Comparison of ENCODE assay signal across 3 cellular contexts in genomic region chr11:129691154-129691553, GRCh38.
TF ChIP-seq lines count a peak whose summit lies in the region.

No MANE protein-coding gene starts in this region.

TF ChIP-seq in SK-N-SH, 30 proteins besides CTCF, POLR2A, EP300 and RAD21:
- TF ChIP-seq, protein P1, sequence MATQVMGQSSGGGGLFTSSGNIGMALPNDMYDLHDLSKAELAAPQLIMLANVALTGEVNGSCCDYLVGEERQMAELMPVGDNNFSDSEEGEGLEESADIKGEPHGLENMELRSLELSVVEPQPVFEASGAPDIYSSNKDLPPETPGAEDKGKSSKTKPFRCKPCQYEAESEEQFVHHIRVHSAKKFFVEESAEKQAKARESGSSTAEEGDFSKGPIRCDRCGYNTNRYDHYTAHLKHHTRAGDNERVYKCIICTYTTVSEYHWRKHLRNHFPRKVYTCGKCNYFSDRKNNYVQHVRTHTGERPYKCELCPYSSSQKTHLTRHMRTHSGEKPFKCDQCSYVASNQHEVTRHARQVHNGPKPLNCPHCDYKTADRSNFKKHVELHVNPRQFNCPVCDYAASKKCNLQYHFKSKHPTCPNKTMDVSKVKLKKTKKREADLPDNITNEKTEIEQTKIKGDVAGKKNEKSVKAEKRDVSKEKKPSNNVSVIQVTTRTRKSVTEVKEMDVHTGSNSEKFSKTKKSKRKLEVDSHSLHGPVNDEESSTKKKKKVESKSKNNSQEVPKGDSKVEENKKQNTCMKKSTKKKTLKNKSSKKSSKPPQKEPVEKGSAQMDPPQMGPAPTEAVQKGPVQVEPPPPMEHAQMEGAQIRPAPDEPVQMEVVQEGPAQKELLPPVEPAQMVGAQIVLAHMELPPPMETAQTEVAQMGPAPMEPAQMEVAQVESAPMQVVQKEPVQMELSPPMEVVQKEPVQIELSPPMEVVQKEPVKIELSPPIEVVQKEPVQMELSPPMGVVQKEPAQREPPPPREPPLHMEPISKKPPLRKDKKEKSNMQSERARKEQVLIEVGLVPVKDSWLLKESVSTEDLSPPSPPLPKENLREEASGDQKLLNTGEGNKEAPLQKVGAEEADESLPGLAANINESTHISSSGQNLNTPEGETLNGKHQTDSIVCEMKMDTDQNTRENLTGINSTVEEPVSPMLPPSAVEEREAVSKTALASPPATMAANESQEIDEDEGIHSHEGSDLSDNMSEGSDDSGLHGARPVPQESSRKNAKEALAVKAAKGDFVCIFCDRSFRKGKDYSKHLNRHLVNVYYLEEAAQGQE (IDR thresholded peaks at IDR 0.05; ENCODE audit: low read depth, low read length) = no peak
- no peak for TF ChIP-seq SMC3 (IDR thresholded peaks at IDR 0.05; ENCODE audit: low read depth, low read length)
- no peak for TF ChIP-seq CHD2 (IDR thresholded peaks at IDR 0.05; ENCODE audit: low read length, partially characterized antibody)
- no peak for TF ChIP-seq TAF1 (IDR thresholded peaks at IDR 0.05; ENCODE audit: borderline replicate concordance, low read depth, low read length)
- no peak for TF ChIP-seq NRF1 (IDR thresholded peaks at IDR 0.05; ENCODE audit: low read depth, low read length)
- no peak for TF ChIP-seq IRF3 (IDR thresholded peaks at IDR 0.05; ENCODE audit: low read depth, low read length)

TF ChIP-seq in SK-N-SH treated with all-trans-retinoic acid at 6 μM for 48 hours, 23 proteins besides CTCF, POLR2A, EP300 and RAD21 (continued from another document):
- TF ChIP-seq, protein P2, sequence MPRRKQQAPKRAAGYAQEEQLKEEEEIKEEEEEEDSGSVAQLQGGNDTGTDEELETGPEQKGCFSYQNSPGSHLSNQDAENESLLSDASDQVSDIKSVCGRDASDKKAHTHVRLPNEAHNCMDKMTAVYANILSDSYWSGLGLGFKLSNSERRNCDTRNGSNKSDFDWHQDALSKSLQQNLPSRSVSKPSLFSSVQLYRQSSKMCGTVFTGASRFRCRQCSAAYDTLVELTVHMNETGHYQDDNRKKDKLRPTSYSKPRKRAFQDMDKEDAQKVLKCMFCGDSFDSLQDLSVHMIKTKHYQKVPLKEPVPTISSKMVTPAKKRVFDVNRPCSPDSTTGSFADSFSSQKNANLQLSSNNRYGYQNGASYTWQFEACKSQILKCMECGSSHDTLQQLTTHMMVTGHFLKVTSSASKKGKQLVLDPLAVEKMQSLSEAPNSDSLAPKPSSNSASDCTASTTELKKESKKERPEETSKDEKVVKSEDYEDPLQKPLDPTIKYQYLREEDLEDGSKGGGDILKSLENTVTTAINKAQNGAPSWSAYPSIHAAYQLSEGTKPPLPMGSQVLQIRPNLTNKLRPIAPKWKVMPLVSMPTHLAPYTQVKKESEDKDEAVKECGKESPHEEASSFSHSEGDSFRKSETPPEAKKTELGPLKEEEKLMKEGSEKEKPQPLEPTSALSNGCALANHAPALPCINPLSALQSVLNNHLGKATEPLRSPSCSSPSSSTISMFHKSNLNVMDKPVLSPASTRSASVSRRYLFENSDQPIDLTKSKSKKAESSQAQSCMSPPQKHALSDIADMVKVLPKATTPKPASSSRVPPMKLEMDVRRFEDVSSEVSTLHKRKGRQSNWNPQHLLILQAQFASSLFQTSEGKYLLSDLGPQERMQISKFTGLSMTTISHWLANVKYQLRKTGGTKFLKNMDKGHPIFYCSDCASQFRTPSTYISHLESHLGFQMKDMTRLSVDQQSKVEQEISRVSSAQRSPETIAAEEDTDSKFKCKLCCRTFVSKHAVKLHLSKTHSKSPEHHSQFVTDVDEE (CRISPR knock-in tag; IDR thresholded peaks at IDR 0.05) = no peak
- TF ChIP-seq, protein P3, sequence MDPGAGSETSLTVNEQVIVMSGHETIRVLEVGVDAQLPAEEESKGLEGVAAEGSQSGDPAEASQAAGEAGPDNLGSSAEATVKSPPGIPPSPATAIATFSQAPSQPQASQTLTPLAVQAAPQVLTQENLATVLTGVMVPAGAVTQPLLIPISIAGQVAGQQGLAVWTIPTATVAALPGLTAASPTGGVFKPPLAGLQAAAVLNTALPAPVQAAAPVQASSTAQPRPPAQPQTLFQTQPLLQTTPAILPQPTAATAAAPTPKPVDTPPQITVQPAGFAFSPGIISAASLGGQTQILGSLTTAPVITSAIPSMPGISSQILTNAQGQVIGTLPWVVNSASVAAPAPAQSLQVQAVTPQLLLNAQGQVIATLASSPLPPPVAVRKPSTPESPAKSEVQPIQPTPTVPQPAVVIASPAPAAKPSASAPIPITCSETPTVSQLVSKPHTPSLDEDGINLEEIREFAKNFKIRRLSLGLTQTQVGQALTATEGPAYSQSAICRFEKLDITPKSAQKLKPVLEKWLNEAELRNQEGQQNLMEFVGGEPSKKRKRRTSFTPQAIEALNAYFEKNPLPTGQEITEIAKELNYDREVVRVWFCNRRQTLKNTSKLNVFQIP (CRISPR knock-in tag; IDR thresholded peaks at IDR 0.05; ENCODE audit: borderline replicate concordance, low read depth) = no peak
- no peak for TF ChIP-seq ZFP30 (CRISPR knock-in tag; IDR thresholded peaks at IDR 0.05)
- TF ChIP-seq ZNF565 (CRISPR knock-in tag; conservative IDR thresholded peaks at IDR 0.05; ENCODE audit: low read depth) = no peak
- no peak for TF ChIP-seq GLIS3 (CRISPR knock-in tag; IDR thresholded peaks at IDR 0.05)
- no peak for TF ChIP-seq ARNTL (CRISPR knock-in tag; IDR thresholded peaks at IDR 0.05; ENCODE audit: borderline replicate concordance, low read depth)
- TF ChIP-seq, protein P4, sequence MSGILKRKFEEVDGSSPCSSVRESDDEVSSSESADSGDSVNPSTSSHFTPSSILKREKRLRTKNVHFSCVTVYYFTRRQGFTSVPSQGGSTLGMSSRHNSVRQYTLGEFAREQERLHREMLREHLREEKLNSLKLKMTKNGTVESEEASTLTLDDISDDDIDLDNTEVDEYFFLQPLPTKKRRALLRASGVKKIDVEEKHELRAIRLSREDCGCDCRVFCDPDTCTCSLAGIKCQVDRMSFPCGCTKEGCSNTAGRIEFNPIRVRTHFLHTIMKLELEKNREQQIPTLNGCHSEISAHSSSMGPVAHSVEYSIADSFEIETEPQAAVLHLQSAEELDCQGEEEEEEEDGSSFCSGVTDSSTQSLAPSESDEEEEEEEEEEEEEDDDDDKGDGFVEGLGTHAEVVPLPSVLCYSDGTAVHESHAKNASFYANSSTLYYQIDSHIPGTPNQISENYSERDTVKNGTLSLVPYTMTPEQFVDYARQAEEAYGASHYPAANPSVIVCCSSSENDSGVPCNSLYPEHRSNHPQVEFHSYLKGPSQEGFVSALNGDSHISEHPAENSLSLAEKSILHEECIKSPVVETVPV (CRISPR knock-in tag; IDR thresholded peaks at IDR 0.05) = no peak
- no peak for TF ChIP-seq CSDC2 (CRISPR knock-in tag; IDR thresholded peaks at IDR 0.05)
- no peak for TF ChIP-seq TCF4 (CRISPR knock-in tag; IDR thresholded peaks at IDR 0.05; ENCODE audit: borderline replicate concordance)
- TF ChIP-seq ZNF8 (CRISPR knock-in tag; IDR thresholded peaks at IDR 0.05) = no peak
- no peak for TF ChIP-seq ESRRG (CRISPR knock-in tag; IDR thresholded peaks at IDR 0.05)
- no peak for TF ChIP-seq PPARA (CRISPR knock-in tag; IDR thresholded peaks at IDR 0.05; ENCODE audit: borderline replicate concordance)
- TF ChIP-seq OSR1 (CRISPR knock-in tag; IDR thresholded peaks at IDR 0.05) = no peak
- no peak for TF ChIP-seq ISL1 (CRISPR knock-in tag; IDR thresholded peaks at IDR 0.05)
- no peak for TF ChIP-seq ZC3H10 (CRISPR knock-in tag; IDR thresholded peaks at IDR 0.05)
- no peak for TF ChIP-seq ZFP3 (CRISPR knock-in tag; IDR thresholded peaks at IDR 0.05)
- no peak for TF ChIP-seq SNAI2 (CRISPR knock-in tag; IDR thresholded peaks at IDR 0.05)
- TF ChIP-seq ZNF70 (CRISPR knock-in tag; IDR thresholded peaks at IDR 0.05) = no peak
- no peak for TF ChIP-seq BACH2 (CRISPR knock-in tag; IDR thresholded peaks at IDR 0.05; ENCODE audit: borderline replicate concordance)

TF ChIP-seq in WTC11, 78 proteins besides CTCF, POLR2A, EP300 and RAD21 (continued from another document):
- no peak for TF ChIP-seq FOXP4 (CRISPR knock-in tag; IDR thresholded peaks at IDR 0.05)
- TF ChIP-seq E2F4 (CRISPR knock-in tag; IDR thresholded peaks at IDR 0.05; ENCODE audit: borderline replicate concordance, low read depth) = no peak
- TF ChIP-seq, protein P5, sequence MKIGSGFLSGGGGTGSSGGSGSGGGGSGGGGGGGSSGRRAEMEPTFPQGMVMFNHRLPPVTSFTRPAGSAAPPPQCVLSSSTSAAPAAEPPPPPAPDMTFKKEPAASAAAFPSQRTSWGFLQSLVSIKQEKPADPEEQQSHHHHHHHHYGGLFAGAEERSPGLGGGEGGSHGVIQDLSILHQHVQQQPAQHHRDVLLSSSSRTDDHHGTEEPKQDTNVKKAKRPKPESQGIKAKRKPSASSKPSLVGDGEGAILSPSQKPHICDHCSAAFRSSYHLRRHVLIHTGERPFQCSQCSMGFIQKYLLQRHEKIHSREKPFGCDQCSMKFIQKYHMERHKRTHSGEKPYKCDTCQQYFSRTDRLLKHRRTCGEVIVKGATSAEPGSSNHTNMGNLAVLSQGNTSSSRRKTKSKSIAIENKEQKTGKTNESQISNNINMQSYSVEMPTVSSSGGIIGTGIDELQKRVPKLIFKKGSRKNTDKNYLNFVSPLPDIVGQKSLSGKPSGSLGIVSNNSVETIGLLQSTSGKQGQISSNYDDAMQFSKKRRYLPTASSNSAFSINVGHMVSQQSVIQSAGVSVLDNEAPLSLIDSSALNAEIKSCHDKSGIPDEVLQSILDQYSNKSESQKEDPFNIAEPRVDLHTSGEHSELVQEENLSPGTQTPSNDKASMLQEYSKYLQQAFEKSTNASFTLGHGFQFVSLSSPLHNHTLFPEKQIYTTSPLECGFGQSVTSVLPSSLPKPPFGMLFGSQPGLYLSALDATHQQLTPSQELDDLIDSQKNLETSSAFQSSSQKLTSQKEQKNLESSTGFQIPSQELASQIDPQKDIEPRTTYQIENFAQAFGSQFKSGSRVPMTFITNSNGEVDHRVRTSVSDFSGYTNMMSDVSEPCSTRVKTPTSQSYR (CRISPR knock-in tag; IDR thresholded peaks at IDR 0.05) = no peak
- no peak for TF ChIP-seq MAX (CRISPR knock-in tag; IDR thresholded peaks at IDR 0.05)
